ENCODE assay signal across 15 cellular contexts in genomic region chr4:147586637-147587036, GRCh38. TPM values are rescaled to one million over a fixed set of nuclear protein-coding genes. Genes with fewer than 3 reads are reported as not detected.
DNase-seq lines count a peak whose midpoint lies in the region; ATAC-seq lines count a peak whose summit lies in the region.
"Had no signal": no experiment of that assay in that cellular context is flagged by ENCODE, and none has a peak within 500 bp of the region (broad histone marks: within the 10 kb centered on the region; RNA-seq: fewer than 3 reads in every experiment).

No MANE protein-coding gene starts in this region.

- DNase-seq in mesenchymal stem cell, result no peak
- no peak for DNase-seq in KG1 (lab: John Stamatoyannopoulos, UW)
- no peak for DNase-seq in effector memory CD8-positive, alpha-beta T cell
- no peak for DNase-seq in activated CD4-positive, CD25-positive, alpha-beta regulatory T cell (lab: John Stamatoyannopoulos, UW)
- DNase-seq in activated T-cell treated with anti-CD3 and anti-CD28 coated beads, Interleukin-2, amount 50 U/mL, for 24 hours, result no peak
- DNase-seq: activated B cell treated with CpG ODN at 0.5 μM for 24 hours, MG63, NCI-H446 treated with DMSO at 0.1 percent for 48 hours, SHP77 had no signal

- H3K4me3 Mint-ChIP-seq in effector memory CD8-positive, alpha-beta T cell, result no peak overlapping the region
- no peak overlapping the region for H3K4me3 Mint-ChIP-seq in activated T-cell treated with anti-CD3 and anti-CD28 coated beads, Interleukin-2, amount 50 U/mL, for 24 hours
- H3K4me3 Mint-ChIP-seq: activated B cell treated with CpG ODN at 0.5 μM for 24 hours; CD14-positive monocyte; stimulated activated naive CD8-positive, alpha-beta T cell treated with anti-CD3 and anti-CD28 coated beads, Interleukin-15, Interleukin-2, amounts not matched to agents 100 ng/mL and 50 ng/mL, for 24 hours had no signal

- no peaks in the 10 kb centered on the region for H3K36me3 ChIP-seq in mesenchymal stem cell (ENCODE audit: control insufficient read depth in 1 of 2, insufficient read depth in 2 of 2, low read depth in 1 of 2, low read length in 2 of 2)
- H3K36me3 ChIP-seq: MG63 had no signal

- H3K4me1 Mint-ChIP-seq in effector memory CD8-positive, alpha-beta T cell (ENCODE audit: low read depth in 2 of 2), result peaks cover 0 to 1% of the 10 kb centered on the region in 2 donors
- peaks cover 2% of the 10 kb centered on the region for H3K4me1 Mint-ChIP-seq in activated T-cell treated with anti-CD3 and anti-CD28 coated beads, Interleukin-2, amount 50 U/mL, for 24 hours (ENCODE audit: low read depth)
- H3K4me1 Mint-ChIP-seq: activated B cell treated with CpG ODN at 0.5 μM for 24 hours, CD14-positive monocyte had no signal

- no peak overlapping the region for H2AFZ ChIP-seq in mesenchymal stem cell (ENCODE audit: low read depth, low read length)

- no peak overlapping the region for H3K18ac ChIP-seq in mesenchymal stem cell (ENCODE audit: low read depth in 1 of 2, low read length in 2 of 2)

- no peak overlapping the region for H3K27ac Mint-ChIP-seq in effector memory CD8-positive, alpha-beta T cell
- H3K27ac Mint-ChIP-seq in activated T-cell treated with anti-CD3 and anti-CD28 coated beads, Interleukin-2, amount 50 U/mL, for 24 hours, result no peak overlapping the region
- H3K27ac Mint-ChIP-seq: activated B cell treated with CpG ODN at 0.5 μM for 24 hours; activated T-helper 2 cell treated with anti-CD3 and anti-CD28 coated beads, Interferon-gamma antibody, Interleukin-2, Interleukin-4, amounts not matched to agents 10 μg/mL and 5 μg/mL and 100 μg/mL, durations not matched to agents 14 hours and 24 hours and 36 hours; stimulated activated naive CD8-positive, alpha-beta T cell treated with anti-CD3 and anti-CD28 coated beads, Interleukin-15, Interleukin-2, amounts not matched to agents 100 ng/mL and 50 ng/mL, for 24 hours had no signal

- H4K8ac ChIP-seq in mesenchymal stem cell (ENCODE audit: low read length), result no peak overlapping the region

- ATAC-seq in GM18867 (IDR thresholded peaks at IDR 0.05; ENCODE audit: unreplicated experiment) (peak; percentile 88), GM21786 (IDR thresholded peaks at IDR 0.05; ENCODE audit: unreplicated experiment) (peak; percentile 88), HG03378 (IDR thresholded peaks at IDR 0.05; ENCODE audit: unreplicated experiment) (peak; percentile 48)
- ATAC-seq in effector memory CD8-positive, alpha-beta T cell (replicated peaks), result no peak

- H3K79me1 ChIP-seq in mesenchymal stem cell (replicated peaks; ENCODE audit: low read length, poor library complexity, severe bottlenecking), result no peaks in the 10 kb centered on the region

- no peaks in the 10 kb centered on the region for H3K9me3 Mint-ChIP-seq in effector memory CD8-positive, alpha-beta T cell
- peaks cover 3% of the 10 kb centered on the region for H3K9me3 Mint-ChIP-seq in activated T-cell treated with anti-CD3 and anti-CD28 coated beads, Interleukin-2, amount 50 U/mL, for 24 hours
- H3K9me3 Mint-ChIP-seq: activated T-helper 2 cell treated with anti-CD3 and anti-CD28 coated beads, Interferon-gamma antibody, Interleukin-2, Interleukin-4, amounts not matched to agents 10 μg/mL and 5 μg/mL and 100 μg/mL, durations not matched to agents 14 hours and 24 hours and 36 hours; stimulated activated naive CD8-positive, alpha-beta T cell treated with anti-CD3 and anti-CD28 coated beads, Interleukin-15, Interleukin-2, amounts not matched to agents 100 ng/mL and 50 ng/mL, for 24 hours had no signal

- WGBS in mesenchymal stem cell, result 90% methylated on average over 3 of the region's 4 CpGs

- peak overlapping the region; percentile 19 for H2BK120ac ChIP-seq in mesenchymal stem cell (ENCODE audit: low read depth, low read length)

- H2AK5ac ChIP-seq in mesenchymal stem cell (ENCODE audit: low read length, severe bottlenecking), result no peak overlapping the region

- no peak overlapping the region for H3K9ac ChIP-seq in mesenchymal stem cell (ENCODE audit: low read length)

- no peak overlapping the region for H3K14ac ChIP-seq in mesenchymal stem cell (ENCODE audit: low read length in 2 of 2)

- H2BK12ac ChIP-seq in mesenchymal stem cell (ENCODE audit: low read length in 2 of 2), result peak overlapping the region in 1 of 2 experiments; percentile 49

- H3K27me3 Mint-ChIP-seq in effector memory CD8-positive, alpha-beta T cell, result peaks cover 0 to 7% of the 10 kb centered on the region in 2 donors
- H3K27me3 Mint-ChIP-seq in activated T-cell treated with anti-CD3 and anti-CD28 coated beads, Interleukin-2, amount 50 U/mL, for 24 hours, result peaks cover 10% of the 10 kb centered on the region

- H2BK5ac ChIP-seq in mesenchymal stem cell (ENCODE audit: low read depth, low read length, poor library complexity, severe bottlenecking), result no peak overlapping the region

- no peak overlapping the region for H4K91ac ChIP-seq in mesenchymal stem cell (ENCODE audit: low read length)

- H3K4me3 ChIP-seq in mesenchymal stem cell (ENCODE audit: insufficient read depth in 1 of 2, low read depth in 1 of 2, low read length in 2 of 2), result no peak overlapping the region
- H3K4me3 ChIP-seq: MG63 had no signal

- no peak overlapping the region for H3K4me2 ChIP-seq in mesenchymal stem cell (ENCODE audit: low read length, poor library complexity, severe bottlenecking)

- peaks cover 11% of the 10 kb centered on the region for H3K9me3 ChIP-seq in mesenchymal stem cell (ENCODE audit: control insufficient read depth, low read length)
- H3K9me3 ChIP-seq: MG63 had no signal

- no peak overlapping the region for H3K4ac ChIP-seq in mesenchymal stem cell (ENCODE audit: low read depth in 1 of 2, low read length in 2 of 2)

- H3K4me1 ChIP-seq in mesenchymal stem cell (ENCODE audit: control insufficient read depth, insufficient read depth, low read depth, low read length), result peaks cover 4% of the 10 kb centered on the region

- no peak overlapping the region for H3K23ac ChIP-seq in mesenchymal stem cell (ENCODE audit: low read length in 2 of 2)

- H2BK15ac ChIP-seq in mesenchymal stem cell (ENCODE audit: low read depth, poor library complexity, severe bottlenecking), result no peak overlapping the region

- H3K27me3 ChIP-seq in mesenchymal stem cell (ENCODE audit: control insufficient read depth in 1 of 2, insufficient read depth in 1 of 2, low read length in 2 of 2), result no peaks in the 10 kb centered on the region
- H3K27me3 ChIP-seq: MG63 had no signal

- no peak overlapping the region for H3K27ac ChIP-seq in mesenchymal stem cell (ENCODE audit: low read length, poor library complexity, severe bottlenecking)

- H3K36me3 Mint-ChIP-seq in effector memory CD8-positive, alpha-beta T cell (ENCODE audit: insufficient read depth), result no peaks in the 10 kb centered on the region
- no peaks in the 10 kb centered on the region for H3K36me3 Mint-ChIP-seq in activated T-cell treated with anti-CD3 and anti-CD28 coated beads, Interleukin-2, amount 50 U/mL, for 24 hours (ENCODE audit: low read depth)
- H3K36me3 Mint-ChIP-seq: CD14-positive monocyte had no signal

RNA-seq across cellular contexts. Expression of gene TMEM184C, which starts 30.6 kb away (rescaled TPM):
- polyA plus RNA-seq in mesenchymal stem cell (2013, experiment 1 of 2), result 19.8 TPM
- polyA plus RNA-seq in mesenchymal stem cell (2013, experiment 2 of 2), result 20.0 TPM
